Comparison of ENCODE assay signal across 18 cellular contexts in the genomic region with DNA sequence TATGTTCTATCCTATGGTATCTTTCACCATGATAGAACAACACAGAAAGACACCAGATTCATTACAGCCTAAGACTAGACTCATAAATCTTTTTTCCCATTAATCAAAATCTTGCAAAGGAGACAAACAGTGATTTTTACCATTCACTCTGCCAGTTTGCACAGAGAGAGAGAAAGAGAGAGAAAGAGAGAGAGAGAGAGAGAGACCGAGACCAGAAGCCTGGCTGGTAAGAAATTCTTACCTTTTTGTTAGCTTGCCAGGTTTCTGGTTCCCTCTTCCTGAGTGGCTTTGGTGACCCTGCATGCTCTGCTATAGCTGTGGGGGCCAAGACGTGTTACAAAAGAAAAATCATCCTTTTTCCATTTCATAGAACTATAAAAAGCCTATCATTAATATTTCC. TPM values are rescaled to one million over a fixed set of nuclear protein-coding genes. Genes with fewer than 3 reads are reported as not detected.
DNase-seq lines count a peak whose midpoint lies in the region; ATAC-seq, FAIRE-seq and TF ChIP-seq lines count a peak whose summit lies in the region.
"Had no signal": no experiment of that assay in that cellular context is flagged by ENCODE, and none has a peak within 500 bp of the region (broad histone marks: within the 10 kb centered on the region; RNA-seq: fewer than 3 reads in every experiment).

No MANE protein-coding gene starts in this region.

- no peak overlapping the region for H3K4ac ChIP-seq in H1 (replicated peaks; ENCODE audit: insufficient read length, low read depth, low read length)

- no peak overlapping the region for H4K91ac ChIP-seq in H1 (replicated peaks; ENCODE audit: insufficient read length, low read length)

- TF ChIP-seq POLR2A in H1 (IDR thresholded peaks at IDR 0.05; ENCODE audit: control extremely low read depth in 1 of 2, low read depth in 2 of 2, low read length in 2 of 2): no peak

- no peak overlapping the region for H3K14ac ChIP-seq in H1 (ENCODE audit: insufficient read length)

- peak overlapping the region; percentile 88; the same call in 1 of the 2 replicates for H2BK15ac ChIP-seq in H1 (ENCODE audit: low read length)

- TF ChIP-seq RAD21 in H1 (IDR thresholded peaks at IDR 0.05 in 1 of 2, conservative IDR thresholded peaks at IDR 0.05 in 1 of 2; ENCODE audit: low read depth in 2 of 2, low read length in 2 of 2): no peak

- H4K5ac ChIP-seq in H1 (ENCODE audit: insufficient read length, low read depth, low read length): no peak overlapping the region

- no peak overlapping the region for H2BK20ac ChIP-seq in H1 (ENCODE audit: low read length)

- no peaks in the 10 kb centered on the region for H3K9me3 ChIP-seq in CD8-positive, alpha-beta T cell (ENCODE audit: low read length)
- H3K9me3 ChIP-seq in H1 (ENCODE audit: insufficient read depth in 2 of 2, low read depth in 1 of 2, low read length in 1 of 2): no peaks in the 10 kb centered on the region
- H3K9me3 ChIP-seq: A549, MG63 had no signal

- H3K9me3 Mint-ChIP-seq in activated CD8-positive, alpha-beta T cell treated with anti-CD3 and anti-CD28 coated beads for 36 hours: no peaks in the 10 kb centered on the region
- no peaks in the 10 kb centered on the region for H3K9me3 Mint-ChIP-seq in activated CD8-positive, alpha-beta T cell treated with anti-CD3 and anti-CD28 coated beads, Interleukin-2, amount 10 ng/mL, durations not matched to agents 7 days and 5 days (ENCODE audit: insufficient read depth)
- H3K9me3 Mint-ChIP-seq in CD8-positive, alpha-beta T cell: no peaks in the 10 kb centered on the region
- H3K9me3 Mint-ChIP-seq in WTC11: no peaks in the 10 kb centered on the region

- H3K4me1 Mint-ChIP-seq in activated CD8-positive, alpha-beta T cell treated with anti-CD3 and anti-CD28 coated beads for 36 hours (ENCODE audit: low read depth): peaks cover 77% of the 10 kb centered on the region
- H3K4me1 Mint-ChIP-seq in activated CD8-positive, alpha-beta T cell treated with anti-CD3 and anti-CD28 coated beads, Interleukin-2, amount 10 ng/mL, durations not matched to agents 7 days and 5 days (ENCODE audit: low read depth): peaks cover 33% of the 10 kb centered on the region
- peaks cover 71% of the 10 kb centered on the region for H3K4me1 Mint-ChIP-seq in CD8-positive, alpha-beta T cell (ENCODE audit: low read depth)
- H3K4me1 Mint-ChIP-seq in WTC11: peaks cover 77% of the 10 kb centered on the region

- no peak overlapping the region for H2BK120ac ChIP-seq in H1 (replicated peaks; ENCODE audit: low read depth, low read length)

- no peak overlapping the region for H3K4me2 ChIP-seq in H1 (ENCODE audit: insufficient read depth in 1 of 2, low read depth in 2 of 2, low read length in 2 of 2)
- H3K4me2 ChIP-seq: A549 had no signal

- H3K27ac Mint-ChIP-seq in activated CD8-positive, alpha-beta T cell treated with anti-CD3 and anti-CD28 coated beads for 36 hours: peak overlapping the region; percentile 83
- no peak overlapping the region for H3K27ac Mint-ChIP-seq in activated CD8-positive, alpha-beta T cell treated with anti-CD3 and anti-CD28 coated beads, Interleukin-2, amount 10 ng/mL, durations not matched to agents 7 days and 5 days
- peak overlapping the region; percentile 42 for H3K27ac Mint-ChIP-seq in CD8-positive, alpha-beta T cell
- H3K27ac Mint-ChIP-seq in WTC11: peak overlapping the region; percentile 71

- 87% methylated on average over 2 of the region's 2 CpGs; no CpG with 5 or more reads in 1 of the 2 experiments for WGBS in H1 (ENCODE audit: extremely low coverage in 1 of 2, insufficient coverage in 1 of 2, insufficient read length in 1 of 2, insufficient replicate concordance in 2 of 2, low coverage in 1 of 2, low lambda C conversion rate in 2 of 2, missing lambda C conversion rate in 1 of 2), 2 experiments

- no peaks in the 10 kb centered on the region for H3K23me2 ChIP-seq in H1 (ENCODE audit: low read depth, low read length)

- H3K18ac ChIP-seq in H1 (ENCODE audit: extremely low read depth, low read length): no peak overlapping the region

- H3K23ac ChIP-seq in H1 (ENCODE audit: insufficient read length): no peak overlapping the region

- H2AFZ ChIP-seq in H1 (ENCODE audit: low read length): no peak overlapping the region

- no peak overlapping the region for H3K4me3 Mint-ChIP-seq in activated CD8-positive, alpha-beta T cell treated with anti-CD3 and anti-CD28 coated beads for 36 hours
- H3K4me3 Mint-ChIP-seq in activated CD8-positive, alpha-beta T cell treated with anti-CD3 and anti-CD28 coated beads, Interleukin-2, amount 10 ng/mL, durations not matched to agents 7 days and 5 days: no peak overlapping the region
- H3K4me3 Mint-ChIP-seq in CD8-positive, alpha-beta T cell: no peak overlapping the region
- no peak overlapping the region for H3K4me3 Mint-ChIP-seq in WTC11

- no peak overlapping the region for H3K56ac ChIP-seq in H1 (replicated peaks; ENCODE audit: insufficient read length, low read depth, low read length)

- H3K27me3 Mint-ChIP-seq in activated CD8-positive, alpha-beta T cell treated with anti-CD3 and anti-CD28 coated beads for 36 hours: no peaks in the 10 kb centered on the region
- no peaks in the 10 kb centered on the region for H3K27me3 Mint-ChIP-seq in activated CD8-positive, alpha-beta T cell treated with anti-CD3 and anti-CD28 coated beads, Interleukin-2, amount 10 ng/mL, durations not matched to agents 7 days and 5 days (ENCODE audit: low read depth)
- no peaks in the 10 kb centered on the region for H3K27me3 Mint-ChIP-seq in CD8-positive, alpha-beta T cell (ENCODE audit: low read depth)
- H3K27me3 Mint-ChIP-seq in WTC11 (ENCODE audit: low read depth): no peaks in the 10 kb centered on the region

- no peak for ATAC-seq in activated CD8-positive, alpha-beta T cell treated with anti-CD3 and anti-CD28 coated beads for 36 hours
- no peak for ATAC-seq in activated CD8-positive, alpha-beta T cell treated with anti-CD3 and anti-CD28 coated beads, Interleukin-2, amount 10 ng/mL, durations not matched to agents 7 days and 5 days
- no peak for ATAC-seq in CD8-positive, alpha-beta T cell
- ATAC-seq in WTC11 (no peak), HG02623 (IDR thresholded peaks at IDR 0.05; ENCODE audit: unreplicated experiment) (no peak), GM19324 (IDR thresholded peaks at IDR 0.05; ENCODE audit: low FRiP score, unreplicated experiment) (no peak)
- ATAC-seq: A549 had no signal

- H3K27me3 ChIP-seq in CD8-positive, alpha-beta T cell (ENCODE audit: insufficient read depth, low read length): no peaks in the 10 kb centered on the region
- H3K27me3 ChIP-seq in H1 (replicated peaks in 1 of 4; ENCODE audit: control insufficient read depth in 3 of 4, extremely low read depth in 1 of 4, insufficient read depth in 3 of 4, low read length in 3 of 4): no peaks in the 10 kb centered on the region
- H3K27me3 ChIP-seq: BLaER1 treated with 17β-estradiol and CSF1 and Interleukin-3, amounts not matched to agents 10 nM and 100 nM; MG63 had no signal

- no peaks in the 10 kb centered on the region for H3K36me3 ChIP-seq in CD8-positive, alpha-beta T cell (ENCODE audit: insufficient read depth, low read length)
- H3K36me3 ChIP-seq in H1 (ENCODE audit: control insufficient read depth in 2 of 4, insufficient read depth in 4 of 4, low read length in 3 of 4): no peaks in the 10 kb centered on the region

- no peak overlapping the region for H3K9ac ChIP-seq in H1 (replicated peaks in 1 of 4; ENCODE audit: extremely low read depth in 1 of 4, low read depth in 3 of 4, low read length in 3 of 4)
- H3K9ac ChIP-seq: BLaER1 treated with 17β-estradiol and CSF1 and Interleukin-3, amounts not matched to agents 10 nM and 100 nM had no signal

- 0 out of 2 replicates have a peak overlapping the region, but pooled peaks have one; percentile 58 for H2BK5ac ChIP-seq in H1 (ENCODE audit: low read depth, low read length)

- no peak for TF ChIP-seq CTCF in activated CD8-positive, alpha-beta T cell treated with anti-CD3 and anti-CD28 coated beads for 36 hours (IDR thresholded peaks at IDR 0.05)
- no peak for TF ChIP-seq CTCF in CD8-positive, alpha-beta T cell (IDR thresholded peaks at IDR 0.05)
- TF ChIP-seq CTCF in WTC11 (IDR thresholded peaks at IDR 0.05) (no peak), H1 (IDR thresholded peaks at IDR 0.05; ENCODE audit: control extremely low read depth in 1 of 3, insufficient read depth in 1 of 3, low read depth in 1 of 3, low read length in 3 of 3) (no peak)

- no peak overlapping the region for H2AK5ac ChIP-seq in H1 (ENCODE audit: low read depth, low read length)

- no peak for TF ChIP-seq EP300 in H1 (IDR thresholded peaks at IDR 0.05; ENCODE audit: borderline replicate concordance in 1 of 2, low read depth in 2 of 2, low read length in 2 of 2)

- no peak overlapping the region for H3K27ac ChIP-seq in CD8-positive, alpha-beta T cell (ENCODE audit: low read depth, low read length)
- no peak overlapping the region for H3K27ac ChIP-seq in H1 (ENCODE audit: low read depth, low read length)
- H3K27ac ChIP-seq: A549 had no signal

- no peak for FAIRE-seq in H1 (lab: Jason Lieb, UNC)
- FAIRE-seq in urothelium cell line (lab: Jason Lieb, UNC): no peak
- FAIRE-seq: A549, G401.6 had no signal

- no peak overlapping the region; the same call in 1 of the 2 replicates for H2BK12ac ChIP-seq in H1 (ENCODE audit: low read depth, low read length)

- peaks cover 3 to 100% of the 10 kb centered on the region in 2 experiments; a peak in 3 of 4 replicates for H3K79me2 ChIP-seq in H1 (ENCODE audit: control insufficient read depth in 1 of 2, insufficient read depth in 2 of 2, low read length in 2 of 2)

- peaks cover 47% of the 10 kb centered on the region for H3K36me3 Mint-ChIP-seq in activated CD8-positive, alpha-beta T cell treated with anti-CD3 and anti-CD28 coated beads for 36 hours (ENCODE audit: low read depth)
- H3K36me3 Mint-ChIP-seq in activated CD8-positive, alpha-beta T cell treated with anti-CD3 and anti-CD28 coated beads, Interleukin-2, amount 10 ng/mL, durations not matched to agents 7 days and 5 days (ENCODE audit: low read depth): peaks cover 33% of the 10 kb centered on the region
- H3K36me3 Mint-ChIP-seq in CD8-positive, alpha-beta T cell: peaks cover 17% of the 10 kb centered on the region
- peaks cover 3% of the 10 kb centered on the region; the same call in 1 of the 2 replicates for H3K36me3 Mint-ChIP-seq in WTC11

- H3K4me1 ChIP-seq in CD8-positive, alpha-beta T cell (ENCODE audit: insufficient read depth, low read length): peaks cover 8% of the 10 kb centered on the region
- H3K4me1 ChIP-seq in H1 (replicated peaks in 1 of 4; ENCODE audit: control insufficient read depth in 3 of 4, insufficient read depth in 4 of 4, low read length in 3 of 4): peaks cover 0 to 24% (median 8%) of the 10 kb centered on the region in 4 experiments; a peak in 4 of 7 replicates

- H4K8ac ChIP-seq in H1 (ENCODE audit: extremely low read depth, insufficient read depth, low read length): no peak overlapping the region

- DNase-seq in activated CD8-positive, alpha-beta T cell treated with anti-CD3 and anti-CD28 coated beads for 36 hours: no peak
- DNase-seq in activated CD8-positive, alpha-beta T cell treated with anti-CD3 and anti-CD28 coated beads, Interleukin-2, amount 10 ng/mL, durations not matched to agents 7 days and 5 days: no peak
- no peak for DNase-seq in CD8-positive, alpha-beta T cell
- DNase-seq in WTC11 (ENCODE audit: low spot score): no peak
- no peak for DNase-seq in H1 (ENCODE audit: low read depth in 1 of 2, low spot score in 2 of 2)
- no peak for DNase-seq in urothelium cell line (ENCODE audit: low spot score)
- DNase-seq: DND-41, Karpas-422, MG63, NCI-H1092 treated with DMSO at 0.1 percent for 48 hours, NCI-H2081 treated with DMSO at 0.1 percent for 48 hours, NCI-H510A treated with DMSO at 0.1 percent for 48 hours, NCI-H82 had no signal

- H3K4me3 ChIP-seq in CD8-positive, alpha-beta T cell (ENCODE audit: low read depth, low read length): no peak overlapping the region
- no peak overlapping the region for H3K4me3 ChIP-seq in H1 (ENCODE audit: extremely low read depth in 1 of 4, insufficient read depth in 2 of 4, low read depth in 3 of 4, low read length in 4 of 4)
- H3K4me3 ChIP-seq: A549; BLaER1 treated with 17β-estradiol and CSF1 and Interleukin-3, amounts not matched to agents 10 nM and 100 nM; MG63 had no signal

- POLR2A ChIA-PET in activated CD8-positive, alpha-beta T cell treated with anti-CD3 and anti-CD28 coated beads for 36 hours (lab: Charles Lee): no interaction called here
- POLR2A ChIA-PET in activated CD8-positive, alpha-beta T cell treated with anti-CD3 and anti-CD28 coated beads, Interleukin-2, amount 10 ng/mL, durations not matched to agents 7 days and 5 days (lab: Charles Lee): no interaction called here
- POLR2A ChIA-PET in CD8-positive, alpha-beta T cell (lab: Charles Lee): no interaction called here
- POLR2A ChIA-PET in WTC11 (lab: Charles Lee) (no interaction called here), H1 (lab: Charles Lee; ENCODE audit: partially characterized antibody) (no interaction called here)

- CTCF ChIA-PET in activated CD8-positive, alpha-beta T cell treated with anti-CD3 and anti-CD28 coated beads for 36 hours (lab: Charles Lee): no interaction called here
- CTCF ChIA-PET in activated CD8-positive, alpha-beta T cell treated with anti-CD3 and anti-CD28 coated beads, Interleukin-2, amount 10 ng/mL, durations not matched to agents 7 days and 5 days (lab: Charles Lee): no interaction called here
- CTCF ChIA-PET in CD8-positive, alpha-beta T cell (lab: Charles Lee): no interaction called here
- CTCF ChIA-PET in WTC11 (lab: Charles Lee): no interaction called here
- CTCF ChIA-PET in H1 (lab: Charles Lee; ENCODE audit: partially characterized antibody): interaction anchor here (1.6 kb wide), 1 partner anchor 13 kb away, joined by 8 read pairs; no protein-coding TSS in a partner anchor

- peaks cover 3% of the 10 kb centered on the region; the same call in 1 of the 2 replicates for H3K79me1 ChIP-seq in H1 (ENCODE audit: low read depth, low read length)

- no peaks in the 10 kb centered on the region for H4K20me1 ChIP-seq in H1 (replicated peaks in 1 of 2; ENCODE audit: control insufficient read depth in 1 of 2, insufficient read depth in 2 of 2, low read length in 2 of 2)

- intact Hi-C loops in activated CD8-positive, alpha-beta T cell treated with anti-CD3 and anti-CD28 coated beads for 36 hours (cut with micrococcal nuclease): loop anchor here (10.0 kb wide), 2 partner anchors 45 to 105 kb away; no protein-coding TSS in a partner anchor
- intact Hi-C loops in CD8-positive, alpha-beta T cell (cut with DNase I, micrococcal nuclease): loop anchor here in 1 of 2 experiments (2.0 kb wide), 1 partner anchor 17 kb away; no protein-coding TSS in a partner anchor

RNA-seq across cellular contexts. Expression of a gene that starts 18.6 kb away (rescaled TPM):
- 10 to 100 TPM; 20.6 to 21.5 TPM for total RNA-seq in activated CD8-positive, alpha-beta T cell treated with anti-CD3 and anti-CD28 coated beads for 36 hours
- total RNA-seq in activated CD8-positive, alpha-beta T cell treated with anti-CD3 and anti-CD28 coated beads, Interleukin-2, amount 10 ng/mL, durations not matched to agents 7 days and 5 days: 10 to 100 TPM; 22.7 to 23.9 TPM
- total RNA-seq in CD8-positive, alpha-beta T cell: 10 to 100 TPM; 18.9 to 20.8 TPM
- total RNA-seq in WTC11 (2021): 14.1 to 17.0 TPM (median 15.5 TPM) in 3 replicates
- 13.6 and 13.8 TPM in 2 replicates for total RNA-seq in H1 (2021; fragmentation: NEBNext Ultra II Directional; extraction: Animal tissue kit (Norgen Biotek cat#: 25700))
- polyA plus RNA-seq in H1 (2011; rRNA removed): 4.1 and 7.4 TPM in 2 replicates
- 8.8 TPM for polyA plus RNA-seq in H1 (2011; cell fraction: cytosol; rRNA removed)
- 6.0 TPM for polyA plus RNA-seq in H1 (2011; cell fraction: nucleus; rRNA removed)
- polyA plus RNA-seq in H1 (2012, experiment 1 of 2): 6.6 to 9.5 TPM (median 7.5 TPM) in 4 replicates
- 0.60 TPM for polyA plus RNA-seq in H1 (2012, experiment 2 of 2)
- 17.8 TPM for polyA plus RNA-seq in H1 (2013, experiment 1 of 2)
- 18.4 TPM for polyA plus RNA-seq in H1 (2013, experiment 2 of 2)
- 19.5 and 20.3 TPM in 2 replicates for polyA minus RNA-seq in H1 (2011; rRNA and poly(A)+ RNA removed)
- polyA minus RNA-seq in H1 (2011; cell fraction: cytosol; rRNA and poly(A)+ RNA removed): 7.8 TPM
- polyA minus RNA-seq in H1 (2011; cell fraction: nucleus; rRNA and poly(A)+ RNA removed): 52.6 TPM
